Comparison of ENCODE assay signal across 8 cellular contexts in genomic region chr3:129119365-129120100, GRCh38. TPM values are rescaled to one million over a fixed set of nuclear protein-coding genes. Genes with fewer than 3 reads are reported as not detected.
DNase-seq lines count a peak whose midpoint lies in the region; ATAC-seq and TF ChIP-seq lines count a peak whose summit lies in the region.

No MANE protein-coding gene starts in this region.

- TF ChIP-seq POLR2A in heart left ventricle (IDR thresholded peaks at IDR 0.05) = no peak

- H3K27me3 Mint-ChIP-seq in activated CD4-positive, alpha-beta memory T cell treated with anti-CD3 and anti-CD28 coated beads for 36 hours = no peaks in the 10 kb centered on the region

- POLR2A ChIA-PET in activated CD4-positive, alpha-beta memory T cell treated with anti-CD3 and anti-CD28 coated beads for 36 hours (lab: Charles Lee) = interaction anchor here (0.6 to 5.8 kb wide), 11 partner anchors 11 to 197 kb away, joined by 3 to 29 read pairs (median 7); partner anchors contain the start of genes CNBP and COPG1

- H3K36me3 Mint-ChIP-seq in activated CD4-positive, alpha-beta memory T cell treated with anti-CD3 and anti-CD28 coated beads for 36 hours = peaks cover 42% of the 10 kb centered on the region

- intact Hi-C loops in activated CD4-positive, alpha-beta memory T cell treated with anti-CD3 and anti-CD28 coated beads for 36 hours (cut with micrococcal nuclease) = loop anchor here (1.0 to 5.0 kb wide), 10 partner anchors 7 to 392 kb away; partner anchors contain the start of genes CNBP, HMCES, IFT122 and ISY1
- intact Hi-C loops in heart left ventricle (cut with DNase I) = loop anchor here in 3 of 10 donors (2.0 to 5.0 kb wide), 3 partner anchors 63 to 67 kb away; partner anchors contain the start of gene CNBP (in 1 of the 3)

- 53 to 59% (median 55%) methylated on average over 12 to 13 of the region's 13 CpGs for WGBS in heart left ventricle, 4 donors

- CTCF ChIA-PET in activated CD4-positive, alpha-beta memory T cell treated with anti-CD3 and anti-CD28 coated beads for 36 hours (lab: Charles Lee) = interaction anchor here (1.0 to 8.4 kb wide), 6 partner anchors 43 to 149 kb away, joined by 3 to 63 read pairs (median 20); no protein-coding TSS in a partner anchor

- no peaks in the 10 kb centered on the region for H3K27me3 ChIP-seq in heart left ventricle

- H3K27ac ChIP-seq in heart left ventricle (peak overlapping the region in 11 of 12 donors; percentile 82 to 97 (median 93)), skin epidermis (peak overlapping the region in 20 of 21 experiments; percentile 63 to 95 (median 88))

- peaks cover 10 to 47% (median 30%) of the 10 kb centered on the region in 12 donors for H3K4me1 ChIP-seq in heart left ventricle

- peaks cover 0 to 26% (median 13%) of the 10 kb centered on the region in 9 donors for H3K36me3 ChIP-seq in heart left ventricle

- H3K27ac Mint-ChIP-seq in activated CD4-positive, alpha-beta memory T cell treated with anti-CD3 and anti-CD28 coated beads for 36 hours = peak overlapping the region; percentile 98

- DNase-seq in NCI-H2227 treated with DMSO at 0.1 percent for 48 hours (lab: John Stamatoyannopoulos, UW) = peak; percentile 1
- no peak for DNase-seq in NCI-H2227 (lab: John Stamatoyannopoulos, UW; ENCODE audit: unreplicated experiment)
- DNase-seq in activated CD4-positive, alpha-beta memory T cell treated with anti-CD3 and anti-CD28 coated beads for 36 hours = peak; percentile 56
- no peak for DNase-seq in heart left ventricle
- DNase-seq in superior temporal gyrus (ENCODE audit: extremely low spot score) = no peak
- no peak for DNase-seq in activated gamma-delta T cell (lab: John Stamatoyannopoulos, UW)

- H3K4me1 Mint-ChIP-seq in activated CD4-positive, alpha-beta memory T cell treated with anti-CD3 and anti-CD28 coated beads for 36 hours (ENCODE audit: low read depth) = peaks cover 50% of the 10 kb centered on the region

- H3K9me3 Mint-ChIP-seq in activated CD4-positive, alpha-beta memory T cell treated with anti-CD3 and anti-CD28 coated beads for 36 hours = no peaks in the 10 kb centered on the region

- TF ChIP-seq CTCF in heart left ventricle (IDR thresholded peaks at IDR 0.05) = no peak

- peak overlapping the region in 10 of 12 donors; percentile 66 to 97 (median 89) for H3K4me3 ChIP-seq in heart left ventricle
- peak overlapping the region; percentile 58 to 84 (median 78) for H3K4me3 ChIP-seq in skin epidermis

- H3K9me3 ChIP-seq in heart left ventricle = no peaks in the 10 kb centered on the region

- no peak for ATAC-seq in heart left ventricle
- ATAC-seq in GM21737 (IDR thresholded peaks at IDR 0.05; ENCODE audit: unreplicated experiment) = no peak

- H3K4me3 Mint-ChIP-seq in activated CD4-positive, alpha-beta memory T cell treated with anti-CD3 and anti-CD28 coated beads for 36 hours = peak overlapping the region; percentile 92

RNA-seq across cellular contexts. Expression of gene RAB43, which starts 2.1 kb away (rescaled TPM):
- 10 to 100 TPM; 45.7 to 49.7 TPM for total RNA-seq in activated CD4-positive, alpha-beta memory T cell treated with anti-CD3 and anti-CD28 coated beads for 36 hours
- total RNA-seq in heart left ventricle = 10 to 100 TPM in 1 of 9 donors, 1 to 10 TPM in 8; 1.3 to 10.3 (median 3.3) TPM
- 1 to 10 TPM; 2.4 to 4.9 TPM for polyA plus RNA-seq in heart left ventricle

RNA-seq across cellular contexts. Expression of gene ISY1, which starts 41.3 kb away (rescaled TPM):
- 10 to 100 TPM; 60.7 to 61.7 TPM for total RNA-seq in activated CD4-positive, alpha-beta memory T cell treated with anti-CD3 and anti-CD28 coated beads for 36 hours
- total RNA-seq in heart left ventricle = 10 to 100 TPM; 14.9 to 31.2 (median 24.5) TPM
- 10 to 100 TPM; 16.2 to 27.0 TPM for polyA plus RNA-seq in heart left ventricle

RNA-seq across cellular contexts. Expression of gene GP9, which starts 59.0 kb away (rescaled TPM):
- total RNA-seq in activated CD4-positive, alpha-beta memory T cell treated with anti-CD3 and anti-CD28 coated beads for 36 hours = not detected
- not detected for total RNA-seq in heart left ventricle
- not detected for polyA plus RNA-seq in heart left ventricle

Comparison
In these comparisons a context has a peak if more than half of its experiments do, and no peak if none do; other contexts are left out.
1. DNase-seq: peak in NCI-H2227 treated with DMSO at 0.1 percent for 48 hours (single experiment) and activated CD4-positive, alpha-beta memory T cell treated with anti-CD3 and anti-CD28 coated beads for 36 hours (single experiment); none in NCI-H2227 (single experiment), heart left ventricle (0 of 5), superior temporal gyrus (single experiment) and activated gamma-delta T cell (single experiment).
2. RNA of gene RAB43, which starts 2.1 kb away (total RNA-seq): 45.7 to 49.7 TPM in activated CD4-positive, alpha-beta memory T cell treated with anti-CD3 and anti-CD28 coated beads for 36 hours; 1.3 to 10.3 TPM in heart left ventricle; every median in the first group is over 4 times any median in the second.